In genomic region chr6:31680226-31680840, GRCh38 we compare ENCODE assay signal across 1 cellular context.
TF ChIP-seq lines count a peak whose summit lies in the region.

No MANE protein-coding gene starts in this region.

TF ChIP-seq in endothelial cell of umbilical vein, 7 proteins besides CTCF, POLR2A, EP300 and RAD21:
- TF ChIP-seq MYC (IDR thresholded peaks at IDR 0.05; ENCODE audit: low read depth, low read length), result no peak
- no peak for TF ChIP-seq FOS (IDR thresholded peaks at IDR 0.05; ENCODE audit: borderline replicate concordance, insufficient read depth, low read length)
- no peak for TF ChIP-seq EZH2 (IDR thresholded peaks at IDR 0.05; ENCODE audit: borderline replicate concordance, low read depth, low read length, severe bottlenecking)
- no peak for TF ChIP-seq MAX (IDR thresholded peaks at IDR 0.05; ENCODE audit: insufficient read depth, insufficient read length)
- no peak for TF ChIP-seq GATA2 (IDR thresholded peaks at IDR 0.05; ENCODE audit: insufficient read depth, insufficient read length, low read depth, low read length)
- no peak for TF ChIP-seq POLR2AphosphoS5 (IDR thresholded peaks at IDR 0.05; ENCODE audit: insufficient read depth, low read depth, low read length)
- TF ChIP-seq JUN (IDR thresholded peaks at IDR 0.05; ENCODE audit: borderline replicate concordance, insufficient read depth, insufficient read length, low read depth), result no peak
